10 cellular contexts compared by ENCODE assay signal in genomic region chr15:52228928-52229327, GRCh38. TPM values are rescaled to one million over a fixed set of nuclear protein-coding genes. Genes with fewer than 3 reads are reported as not detected.
DNase-seq lines count a peak whose midpoint lies in the region; ATAC-seq, FAIRE-seq and TF ChIP-seq lines count a peak whose summit lies in the region.
"Had no signal": no experiment of that assay in that cellular context is flagged by ENCODE, and none has a peak within 500 bp of the region (broad histone marks: within the 10 kb centered on the region; RNA-seq: fewer than 3 reads in every experiment).

No MANE protein-coding gene starts in this region.

- no peak for ATAC-seq in stimulated activated effector memory CD8-positive, alpha-beta T cell treated with anti-CD3 and anti-CD28 coated beads, Interleukin-12 subunit alpha, Interleukin-12 subunit beta, amount 100 ng/mL, for 72 hours

- DNase-seq in GM12891 (ENCODE audit: insufficient read length, low spot score) (no peak), H1 (ENCODE audit: low read depth in 1 of 2, low spot score in 2 of 2) (peak; percentile 51 to 58), neural progenitor cell (ENCODE audit: low spot score) (peak; percentile 4), AG20443 (ENCODE audit: low spot score) (no peak), NCI-H2171 (lab: John Stamatoyannopoulos, UW) (no peak), Kasumi-1 (lab: John Stamatoyannopoulos, UW) (no peak)
- DNase-seq in stimulated activated effector memory CD8-positive, alpha-beta T cell treated with anti-CD3 and anti-CD28 coated beads, Interleukin-12 subunit alpha, Interleukin-12 subunit beta, amount 100 ng/mL, for 72 hours (ENCODE audit: low spot score in 2 of 2): no peak
- DNase-seq: NCI-H526 treated with DMSO at 0.1 percent for 48 hours had no signal

- H3K18ac ChIP-seq in H1 (ENCODE audit: extremely low read depth, low read length): no peak overlapping the region

- H2AFZ ChIP-seq in H1 (ENCODE audit: low read length) (no peak overlapping the region), neural progenitor cell (replicated peaks) (no peak overlapping the region)
- H2AFZ ChIP-seq: parathyroid adenoma had no signal

- H3K4me1 Mint-ChIP-seq in IgD-negative memory B cell (peaks cover 38 to 55% (median 43%) of the 10 kb centered on the region in 3 donors), neural progenitor cell (peaks cover 6% of the 10 kb centered on the region)
- no peaks in the 10 kb centered on the region for H3K4me1 Mint-ChIP-seq in stimulated activated effector memory CD8-positive, alpha-beta T cell treated with anti-CD3 and anti-CD28 coated beads, Interleukin-12 subunit alpha, Interleukin-12 subunit beta, amount 100 ng/mL, for 72 hours

- H3K27me3 Mint-ChIP-seq in IgD-negative memory B cell (no peaks in the 10 kb centered on the region), neural progenitor cell (ENCODE audit: insufficient read depth, low read depth) (peaks cover 6% of the 10 kb centered on the region)

- POLR2A ChIA-PET in H1 (lab: Charles Lee; ENCODE audit: partially characterized antibody): interaction anchor here (0.7 to 1.3 kb wide), 2 partner anchors 24 to 48 kb away, joined by 3 read pairs; no protein-coding TSS in a partner anchor

- H4K91ac ChIP-seq in H1 (replicated peaks; ENCODE audit: insufficient read length, low read length): no peak overlapping the region

- no peaks in the 10 kb centered on the region for H3K79me2 ChIP-seq in H1 (ENCODE audit: control insufficient read depth in 1 of 2, insufficient read depth in 2 of 2, low read length in 2 of 2)
- no peaks in the 10 kb centered on the region for H3K79me2 ChIP-seq in neural progenitor cell (ENCODE audit: low read depth)
- H3K79me2 ChIP-seq: parathyroid adenoma had no signal

- TF ChIP-seq RAD21 in H1 (IDR thresholded peaks at IDR 0.05 in 1 of 2, conservative IDR thresholded peaks at IDR 0.05 in 1 of 2; ENCODE audit: low read depth in 2 of 2, low read length in 2 of 2): no peak

- no peak overlapping the region for H2BK120ac ChIP-seq in H1 (replicated peaks; ENCODE audit: low read depth, low read length)

- H3K4me1 ChIP-seq in H1 (replicated peaks in 1 of 4; ENCODE audit: control insufficient read depth in 3 of 4, insufficient read depth in 4 of 4, low read length in 3 of 4) (no peaks in the 10 kb centered on the region), neural progenitor cell (no peaks in the 10 kb centered on the region)
- H3K4me1 ChIP-seq: parathyroid adenoma had no signal

- TF ChIP-seq POLR2A in GM12891 (IDR thresholded peaks at IDR 0.05; ENCODE audit: low read depth, low read length) (no peak), H1 (IDR thresholded peaks at IDR 0.05; ENCODE audit: control extremely low read depth in 1 of 2, low read depth in 2 of 2, low read length in 2 of 2) (no peak)

- no peak overlapping the region for H3K23ac ChIP-seq in H1 (ENCODE audit: insufficient read length)

- CTCF ChIA-PET in H1 (lab: Charles Lee; ENCODE audit: partially characterized antibody): interaction anchor here (1.0 to 5.4 kb wide), 9 partner anchors 9 to 506 kb away, joined by 3 to 46 read pairs (median 7); no protein-coding TSS in a partner anchor

- H3K36me3 ChIP-seq in H1 (ENCODE audit: control insufficient read depth in 2 of 4, insufficient read depth in 4 of 4, low read length in 3 of 4) (peaks cover 8 to 25% (median 18%) of the 10 kb centered on the region in 4 experiments; a peak in 6 of 8 replicates), neural progenitor cell (no peaks in the 10 kb centered on the region)

- no peak overlapping the region for H3K56ac ChIP-seq in H1 (replicated peaks; ENCODE audit: insufficient read length, low read depth, low read length)

- no peak overlapping the region for H3K4me3 ChIP-seq in H1 (ENCODE audit: extremely low read depth in 1 of 4, insufficient read depth in 2 of 4, low read depth in 3 of 4, low read length in 4 of 4)
- H3K4me3 ChIP-seq in neural progenitor cell: no peak overlapping the region

- no peak for TF ChIP-seq EP300 in H1 (IDR thresholded peaks at IDR 0.05; ENCODE audit: borderline replicate concordance in 1 of 2, low read depth in 2 of 2, low read length in 2 of 2)

- H3K9ac ChIP-seq in H1 (replicated peaks in 1 of 4; ENCODE audit: extremely low read depth in 1 of 4, low read depth in 3 of 4, low read length in 3 of 4) (no peak overlapping the region), neural progenitor cell (no peak overlapping the region)
- H3K9ac ChIP-seq: parathyroid adenoma had no signal

- WGBS in H1 (ENCODE audit: extremely low coverage in 1 of 2, insufficient coverage in 1 of 2, insufficient read length in 1 of 2, insufficient replicate concordance in 2 of 2, low coverage in 1 of 2, low lambda C conversion rate in 2 of 2, missing lambda C conversion rate in 1 of 2), 2 experiments: 80% methylated on average over 8 of the region's 8 CpGs; no CpG with 5 or more reads in 1 of the 2 experiments

- no peak overlapping the region for H3K4me2 ChIP-seq in H1 (ENCODE audit: insufficient read depth in 1 of 2, low read depth in 2 of 2, low read length in 2 of 2)
- H3K4me2 ChIP-seq in neural progenitor cell: no peak overlapping the region

- no peak overlapping the region for H2BK5ac ChIP-seq in H1 (ENCODE audit: low read depth, low read length)

- H3K9me3 ChIP-seq in H1 (ENCODE audit: insufficient read depth in 2 of 2, low read depth in 1 of 2, low read length in 1 of 2) (no peaks in the 10 kb centered on the region), neural progenitor cell (ENCODE audit: low read depth) (no peaks in the 10 kb centered on the region)

- no peak overlapping the region for H3K27ac ChIP-seq in H1 (ENCODE audit: low read depth, low read length)
- no peak overlapping the region for H3K27ac ChIP-seq in neural progenitor cell
- H3K27ac ChIP-seq: parathyroid adenoma had no signal

- no peak overlapping the region for H3K14ac ChIP-seq in H1 (ENCODE audit: insufficient read length)

- TF ChIP-seq CTCF in H1 (IDR thresholded peaks at IDR 0.05; ENCODE audit: control extremely low read depth in 1 of 3, insufficient read depth in 1 of 3, low read depth in 1 of 3, low read length in 3 of 3): no peak
- no peak for TF ChIP-seq CTCF in neural progenitor cell (IDR thresholded peaks at IDR 0.05)

- H2BK15ac ChIP-seq in H1 (ENCODE audit: low read length): no peak overlapping the region

- H3K9me3 Mint-ChIP-seq in IgD-negative memory B cell (no peaks in the 10 kb centered on the region), neural progenitor cell (no peaks in the 10 kb centered on the region)
- H3K9me3 Mint-ChIP-seq in stimulated activated effector memory CD8-positive, alpha-beta T cell treated with anti-CD3 and anti-CD28 coated beads, Interleukin-12 subunit alpha, Interleukin-12 subunit beta, amount 100 ng/mL, for 72 hours: no peaks in the 10 kb centered on the region

- H4K20me1 ChIP-seq in H1 (replicated peaks in 1 of 2; ENCODE audit: control insufficient read depth in 1 of 2, insufficient read depth in 2 of 2, low read length in 2 of 2) (no peaks in the 10 kb centered on the region), neural progenitor cell (ENCODE audit: low read depth) (no peaks in the 10 kb centered on the region)

- H3K27ac Mint-ChIP-seq in IgD-negative memory B cell (peak overlapping the region; percentile 91 to 99 (median 97)), neural progenitor cell (no peak overlapping the region)
- H3K27ac Mint-ChIP-seq in stimulated activated effector memory CD8-positive, alpha-beta T cell treated with anti-CD3 and anti-CD28 coated beads, Interleukin-12 subunit alpha, Interleukin-12 subunit beta, amount 100 ng/mL, for 72 hours: no peak overlapping the region

- no peak overlapping the region for H2BK20ac ChIP-seq in H1 (ENCODE audit: low read length)

- FAIRE-seq in GM12891 (lab: Jason Lieb, UNC) (no peak), H1 (lab: Jason Lieb, UNC) (no peak)

- no peak overlapping the region for H2BK12ac ChIP-seq in H1 (ENCODE audit: low read depth, low read length)

- H3K23me2 ChIP-seq in H1 (ENCODE audit: low read depth, low read length): no peaks in the 10 kb centered on the region

- H4K5ac ChIP-seq in H1 (ENCODE audit: insufficient read length, low read depth, low read length): no peak overlapping the region

- H2AK5ac ChIP-seq in H1 (ENCODE audit: low read depth, low read length): no peak overlapping the region

- H3F3A ChIP-seq in neural progenitor cell (ENCODE audit: low read depth): peaks cover 7% of the 10 kb centered on the region

- H3K79me1 ChIP-seq in H1 (ENCODE audit: low read depth, low read length): no peaks in the 10 kb centered on the region

- H3K27me3 ChIP-seq in H1 (replicated peaks in 1 of 4; ENCODE audit: control insufficient read depth in 3 of 4, extremely low read depth in 1 of 4, insufficient read depth in 3 of 4, low read length in 3 of 4) (no peaks in the 10 kb centered on the region), neural progenitor cell (no peaks in the 10 kb centered on the region)

- no peak overlapping the region for H3K4ac ChIP-seq in H1 (replicated peaks; ENCODE audit: insufficient read length, low read depth, low read length)

- H3K4me3 Mint-ChIP-seq in IgD-negative memory B cell (peak overlapping the region in 3 of 4 donors; percentile 70 to 83 (median 82)), neural progenitor cell (no peak overlapping the region)
- H3K4me3 Mint-ChIP-seq in stimulated activated effector memory CD8-positive, alpha-beta T cell treated with anti-CD3 and anti-CD28 coated beads, Interleukin-12 subunit alpha, Interleukin-12 subunit beta, amount 100 ng/mL, for 72 hours: no peak overlapping the region

- H3K36me3 Mint-ChIP-seq in IgD-negative memory B cell (no peaks in the 10 kb centered on the region), neural progenitor cell (peaks cover 6% of the 10 kb centered on the region)
- H3K36me3 Mint-ChIP-seq in stimulated activated effector memory CD8-positive, alpha-beta T cell treated with anti-CD3 and anti-CD28 coated beads, Interleukin-12 subunit alpha, Interleukin-12 subunit beta, amount 100 ng/mL, for 72 hours: no peaks in the 10 kb centered on the region

- H4K8ac ChIP-seq in H1 (ENCODE audit: extremely low read depth, insufficient read depth, low read length): no peak overlapping the region

TF ChIP-seq in GM12891, 5 proteins besides CTCF, POLR2A, EP300 and RAD21 (continues in another document):
- TF ChIP-seq SPI1 (IDR thresholded peaks at IDR 0.05; ENCODE audit: low read depth, low read length): peak; percentile 66

RNA-seq across cellular contexts. Expression of gene GNB5, which starts 37.7 kb away (rescaled TPM):
- polyA plus RNA-seq in GM12891 (2012; ENCODE audit: low read depth, missing spikeins): 6.4 TPM
- polyA plus RNA-seq in IgD-negative memory B cell (83.2 TPM), H1 (2011; rRNA removed) (21.7 and 25.2 TPM in 2 replicates)
- 37.7 and 42.5 TPM in 2 replicates for total RNA-seq in H1 (2021; fragmentation: NEBNext Ultra II Directional; extraction: Animal tissue kit (Norgen Biotek cat#: 25700))
- polyA plus RNA-seq in H1 (2011; cell fraction: cytosol; rRNA removed): 36.8 TPM
- 25.2 TPM for polyA plus RNA-seq in H1 (2011; cell fraction: nucleus; rRNA removed)
- 32.7 to 36.7 TPM (median 36.1 TPM) in 4 replicates for polyA plus RNA-seq in H1 (2012, experiment 1 of 2)
- polyA plus RNA-seq in H1 (2012, experiment 2 of 2): 20.8 TPM
- 17.1 TPM for polyA plus RNA-seq in H1 (2013, experiment 1 of 2)
- 16.3 TPM for polyA plus RNA-seq in H1 (2013, experiment 2 of 2)
- polyA minus RNA-seq in H1 (2011; rRNA and poly(A)+ RNA removed): 36.8 and 39.2 TPM in 2 replicates
- polyA minus RNA-seq in H1 (2011; cell fraction: cytosol; rRNA and poly(A)+ RNA removed): 33.0 TPM
- polyA minus RNA-seq in H1 (2011; cell fraction: nucleus; rRNA and poly(A)+ RNA removed): 34.9 TPM
- 36.0 and 37.8 TPM in 2 replicates for total RNA-seq in neural progenitor cell (ENCODE audit: low replicate concordance)

Comparison
In these comparisons a context has a peak if more than half of its experiments do, and no peak if none do; other contexts are left out.
1. DNase-seq: peak in H1 (2 of 2) and neural progenitor cell (single experiment); none in GM12891 (single experiment), AG20443 (single experiment), NCI-H2171 (single experiment), stimulated activated effector memory CD8-positive, alpha-beta T cell treated with anti-CD3 and anti-CD28 coated beads, Interleukin-12 subunit alpha, Interleukin-12 subunit beta, amount 100 ng/mL, for 72 hours (0 of 2) and Kasumi-1 (0 of 2).
2. H3K27ac Mint-ChIP-seq: peak in IgD-negative memory B cell (3 of 3); none in neural progenitor cell (single experiment) and stimulated activated effector memory CD8-positive, alpha-beta T cell treated with anti-CD3 and anti-CD28 coated beads, Interleukin-12 subunit alpha, Interleukin-12 subunit beta, amount 100 ng/mL, for 72 hours (single experiment).
3. H3K4me3 Mint-ChIP-seq: peak in IgD-negative memory B cell (3 of 4); none in neural progenitor cell (single experiment) and stimulated activated effector memory CD8-positive, alpha-beta T cell treated with anti-CD3 and anti-CD28 coated beads, Interleukin-12 subunit alpha, Interleukin-12 subunit beta, amount 100 ng/mL, for 72 hours (single experiment).